In the genomic region with DNA sequence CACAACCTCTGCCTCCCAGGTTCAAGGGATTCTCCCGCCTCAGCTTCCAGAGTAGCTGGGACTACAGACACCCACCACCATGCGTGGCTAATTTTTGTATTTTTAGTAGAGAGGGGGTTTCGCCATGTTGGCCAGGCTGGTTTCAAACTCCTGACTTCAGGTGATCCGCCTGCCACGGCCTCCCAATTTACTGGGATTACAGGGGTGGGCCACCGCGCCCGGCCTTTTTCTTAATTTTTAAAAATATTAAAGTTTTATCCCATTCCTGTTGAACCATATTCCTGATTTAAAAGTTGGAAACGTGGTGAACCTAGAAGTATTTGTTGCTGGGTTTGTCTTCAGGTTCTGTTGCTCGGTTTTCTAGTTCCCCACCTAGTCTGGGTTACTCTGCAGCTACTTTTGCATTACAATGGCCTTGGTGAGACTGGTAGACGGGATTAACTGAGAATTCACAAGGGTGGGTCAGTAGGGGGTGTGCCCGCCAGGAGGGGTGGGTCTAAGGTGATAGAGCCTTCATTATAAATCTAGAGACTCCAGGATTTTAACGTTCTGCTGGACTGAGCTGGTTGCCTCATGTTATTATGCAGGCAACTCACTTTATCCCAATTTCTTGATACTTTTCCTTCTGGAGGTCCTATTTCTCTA, we compare ENCODE assay signal across 11 cellular contexts. TPM values are rescaled to one million over a fixed set of nuclear protein-coding genes. Genes with fewer than 3 reads are reported as not detected.
"Had no signal": no experiment of that assay in that cellular context is flagged by ENCODE, and none has a peak within 500 bp of the region (broad histone marks: within the 10 kb centered on the region; RNA-seq: fewer than 3 reads in every experiment).

A gene (plus strand): TSS at position 519 of the 645 bp plus-strand sequence. CDS start 213 bp downstream, outside the sequence.

RNA-seq across cellular contexts. Expression of the gene that starts here (rescaled TPM):
- total RNA-seq: activated CD4-positive, alpha-beta memory T cell treated with anti-CD3 and anti-CD28 coated beads, Interleukin-2, amount 10 ng/mL, durations not matched to agents 7 days and 5 days; activated CD4-positive, alpha-beta T cell treated with anti-CD3 and anti-CD28 coated beads for 36 hours; activated CD8-positive, alpha-beta memory T cell treated with anti-CD3 and anti-CD28 coated beads for 36 hours; activated naive CD4-positive, alpha-beta T cell treated with anti-CD3 and anti-CD28 coated beads for 36 hours; activated T-helper 17 cell treated with anti-CD3 and anti-CD28 coated beads, Interleukin-2, amount 50 U/mL, for 72 hours; Peyer's patch; Right ventricle myocardium superior; SJCRH30; T-helper 2 cell treated with Interferon-gamma antibody and Interleukin-4, amounts not matched to agents 100 ng/mL and 5 ng/mL, for 36 hours had no signal
- polyA plus RNA-seq: adipose tissue, SK-N-SH had no signal
